Comparison of ENCODE assay signal across 3 cellular contexts in genomic region chr6:112190164-112190563, GRCh38.
A peak's percentile ranks its signal among the peaks of the same experiment; 100 is the strongest.
TF ChIP-seq lines count a peak whose summit lies in the region.

No MANE protein-coding gene starts in this region.

TF ChIP-seq in SK-N-SH treated with all-trans-retinoic acid at 6 μM for 48 hours, 23 proteins besides CTCF, POLR2A, EP300 and RAD21 (continued from another document):
- no peak for TF ChIP-seq POU6F1 (CRISPR knock-in tag; IDR thresholded peaks at IDR 0.05; ENCODE audit: borderline replicate concordance, low read depth)
- TF ChIP-seq ZC3H10 (CRISPR knock-in tag; IDR thresholded peaks at IDR 0.05) = no peak
- TF ChIP-seq ZNF565 (CRISPR knock-in tag; conservative IDR thresholded peaks at IDR 0.05; ENCODE audit: low read depth) = no peak
- no peak for TF ChIP-seq ZFP3 (CRISPR knock-in tag; IDR thresholded peaks at IDR 0.05)
- TF ChIP-seq CREB5 (CRISPR knock-in tag; IDR thresholded peaks at IDR 0.05; ENCODE audit: low read depth) = no peak

TF ChIP-seq in SK-N-SH, 30 proteins besides CTCF, POLR2A, EP300 and RAD21 (continued from another document):
- no peak for TF ChIP-seq RXRA (IDR thresholded peaks at IDR 0.05; ENCODE audit: borderline replicate concordance, low read depth)
- TF ChIP-seq CHD2 (IDR thresholded peaks at IDR 0.05; ENCODE audit: low read length, partially characterized antibody) = no peak
- no peak for TF ChIP-seq FOXM1 (IDR thresholded peaks at IDR 0.05; ENCODE audit: low read depth)
- no peak for TF ChIP-seq FOXJ3 (CRISPR knock-in tag; IDR thresholded peaks at IDR 0.05)
- TF ChIP-seq EZH2phosphoT487 (IDR thresholded peaks at IDR 0.05; ENCODE audit: borderline replicate concordance, low read depth) = no peak
- no peak for TF ChIP-seq RCOR1 (IDR thresholded peaks at IDR 0.05; ENCODE audit: low read length)

TF ChIP-seq in neural cell, 6 proteins besides CTCF, POLR2A, EP300 and RAD21 (continued from another document):
- TF ChIP-seq REST (IDR thresholded peaks at IDR 0.05; ENCODE audit: borderline replicate concordance) (peak; percentile 43), POLR2AphosphoS5 (IDR thresholded peaks at IDR 0.05) (peak; percentile 67), SMC3 (conservative IDR thresholded peaks at IDR 0.05; ENCODE audit: poor library complexity) (no peak), TAF1 (IDR thresholded peaks at IDR 0.05; ENCODE audit: low read depth) (no peak), EZH2 (IDR thresholded peaks at IDR 0.05; ENCODE audit: borderline replicate concordance, insufficient read depth, low read length, poor library complexity, severe bottlenecking) (no peak)
